In genomic region chr3:53493618-53493996, GRCh38 we compare ENCODE assay signal across 10 cellular contexts. TPM values are rescaled to one million over a fixed set of nuclear protein-coding genes. Genes with fewer than 3 reads are reported as not detected.
DNase-seq lines count a peak whose midpoint lies in the region; ATAC-seq, FAIRE-seq and TF ChIP-seq lines count a peak whose summit lies in the region.
"Had no signal": no experiment of that assay in that cellular context is flagged by ENCODE, and none has a peak within 500 bp of the region (broad histone marks: within the 10 kb centered on the region; RNA-seq: fewer than 3 reads in every experiment).

No MANE protein-coding gene starts in this region.

- peaks cover 83% of the 10 kb centered on the region for H3K27me3 ChIP-seq in left ventricle myocardium inferior (ENCODE audit: low read depth)
- peaks cover 13 to 47% (median 44%) of the 10 kb centered on the region in 4 experiments for H3K27me3 ChIP-seq in H1 (replicated peaks in 1 of 4; ENCODE audit: control insufficient read depth in 3 of 4, extremely low read depth in 1 of 4, insufficient read depth in 3 of 4, low read length in 3 of 4)

- no peaks in the 10 kb centered on the region for H4K20me1 ChIP-seq in H1 (replicated peaks in 1 of 2; ENCODE audit: control insufficient read depth in 1 of 2, insufficient read depth in 2 of 2, low read length in 2 of 2)

- peak overlapping the region in 1 of 10 donors; percentile 35 for H3K27ac Mint-ChIP-seq in naive thymus-derived CD8-positive, alpha-beta T cell
- H3K27ac Mint-ChIP-seq: activated CD4-positive, alpha-beta memory T cell treated with anti-CD3 and anti-CD28 coated beads for 36 hours had no signal

- peak overlapping the region; percentile 49 to 76 (median 68) for H3K4me3 Mint-ChIP-seq in naive thymus-derived CD8-positive, alpha-beta T cell
- H3K4me3 Mint-ChIP-seq: activated CD4-positive, alpha-beta memory T cell treated with anti-CD3 and anti-CD28 coated beads for 36 hours had no signal

- H3K9ac ChIP-seq in H1 (replicated peaks in 1 of 4; ENCODE audit: extremely low read depth in 1 of 4, low read depth in 3 of 4, low read length in 3 of 4), result peak overlapping the region in 3 of 4 experiments; percentile 28 to 46 (median 46); a peak in 2 of 7 replicates

- no peak overlapping the region for H3K23ac ChIP-seq in H1 (ENCODE audit: insufficient read length)

- FAIRE-seq in H1 (lab: Jason Lieb, UNC), result no peak
- no peak for FAIRE-seq in HTR-8/SVneo (lab: Jason Lieb, UNC)
- FAIRE-seq: endometrium had no signal

- H3K9me3 ChIP-seq in left ventricle myocardium inferior (replicated peaks) (no peaks in the 10 kb centered on the region), H1 (ENCODE audit: insufficient read depth in 2 of 2, low read depth in 1 of 2, low read length in 1 of 2) (no peaks in the 10 kb centered on the region)

- peaks cover 2 to 11% (median 9%) of the 10 kb centered on the region in 4 donors for H3K4me1 Mint-ChIP-seq in naive thymus-derived CD8-positive, alpha-beta T cell

- peak overlapping the region; percentile 77 to 99 for H3K4me2 ChIP-seq in H1 (ENCODE audit: insufficient read depth in 1 of 2, low read depth in 2 of 2, low read length in 2 of 2)

- H3K18ac ChIP-seq in H1 (ENCODE audit: extremely low read depth, low read length), result 0 out of 2 replicates have a peak overlapping the region, but pooled peaks have one; percentile 19

- no peak overlapping the region for H3K56ac ChIP-seq in H1 (replicated peaks; ENCODE audit: insufficient read length, low read depth, low read length)

- no peak overlapping the region for H2BK120ac ChIP-seq in H1 (replicated peaks; ENCODE audit: low read depth, low read length)

- no peak overlapping the region for H4K5ac ChIP-seq in H1 (ENCODE audit: insufficient read length, low read depth, low read length)

- H3K36me3 Mint-ChIP-seq in naive thymus-derived CD8-positive, alpha-beta T cell, result no peaks in the 10 kb centered on the region
- H3K36me3 Mint-ChIP-seq: activated CD4-positive, alpha-beta memory T cell treated with anti-CD3 and anti-CD28 coated beads for 36 hours had no signal

- no peak overlapping the region for H3K4ac ChIP-seq in H1 (replicated peaks; ENCODE audit: insufficient read length, low read depth, low read length)

- H4K91ac ChIP-seq in H1 (replicated peaks; ENCODE audit: insufficient read length, low read length), result no peak overlapping the region

- H3K4me3 ChIP-seq in left ventricle myocardium inferior, result peak overlapping the region; percentile 63
- H3K4me3 ChIP-seq in H1 (ENCODE audit: extremely low read depth in 1 of 4, insufficient read depth in 2 of 4, low read depth in 3 of 4, low read length in 4 of 4), result peak overlapping the region; percentile 52 to 76 (median 60)

- H3K14ac ChIP-seq in H1 (ENCODE audit: insufficient read length), result no peak overlapping the region

- no peaks in the 10 kb centered on the region for H3K79me1 ChIP-seq in H1 (ENCODE audit: low read depth, low read length)

- TF ChIP-seq POLR2A in H1 (IDR thresholded peaks at IDR 0.05; ENCODE audit: control extremely low read depth in 1 of 2, low read depth in 2 of 2, low read length in 2 of 2), result no peak

- H2BK12ac ChIP-seq in H1 (ENCODE audit: low read depth, low read length), result no peak overlapping the region

- CTCF ChIA-PET in H1 (lab: Charles Lee; ENCODE audit: partially characterized antibody), result interaction anchor here (0.8 to 2.2 kb wide), 13 partner anchors 9 to 235 kb away, joined by 3 to 9 read pairs (median 4); partner anchors contain the start of gene DCP1A

- TF ChIP-seq CTCF in left ventricle myocardium inferior (IDR thresholded peaks at IDR 0.05; ENCODE audit: borderline replicate concordance) (no peak), H1 (IDR thresholded peaks at IDR 0.05; ENCODE audit: control extremely low read depth in 1 of 3, insufficient read depth in 1 of 3, low read depth in 1 of 3, low read length in 3 of 3) (no peak)

- H3K36me3 ChIP-seq in left ventricle myocardium inferior, result no peaks in the 10 kb centered on the region
- no peaks in the 10 kb centered on the region for H3K36me3 ChIP-seq in H1 (ENCODE audit: control insufficient read depth in 2 of 4, insufficient read depth in 4 of 4, low read length in 3 of 4)

- no peak overlapping the region for H2BK15ac ChIP-seq in H1 (ENCODE audit: low read length)

- intact Hi-C loops in left ventricle myocardium inferior (cut with micrococcal nuclease) (no loop called here), cardiac septum (cut with DNase I) (no loop called here)

- no peak overlapping the region for H2AK5ac ChIP-seq in H1 (ENCODE audit: low read depth, low read length)

- H3K4me1 ChIP-seq in left ventricle myocardium inferior, result peaks cover 21% of the 10 kb centered on the region
- H3K4me1 ChIP-seq in H1 (replicated peaks in 1 of 4; ENCODE audit: control insufficient read depth in 3 of 4, insufficient read depth in 4 of 4, low read length in 3 of 4), result peaks cover 0 to 14% (median 9%) of the 10 kb centered on the region in 4 experiments; a peak in 5 of 7 replicates

- no peaks in the 10 kb centered on the region for H3K9me3 Mint-ChIP-seq in naive thymus-derived CD8-positive, alpha-beta T cell
- H3K9me3 Mint-ChIP-seq: activated CD4-positive, alpha-beta memory T cell treated with anti-CD3 and anti-CD28 coated beads for 36 hours had no signal

- ATAC-seq in naive thymus-derived CD8-positive, alpha-beta T cell, result no peak

- no peak for TF ChIP-seq EP300 in H1 (IDR thresholded peaks at IDR 0.05; ENCODE audit: borderline replicate concordance in 1 of 2, low read depth in 2 of 2, low read length in 2 of 2)

- peak overlapping the region; percentile 92 for H2AFZ ChIP-seq in H1 (ENCODE audit: low read length)

- H3K79me2 ChIP-seq in H1 (ENCODE audit: control insufficient read depth in 1 of 2, insufficient read depth in 2 of 2, low read length in 2 of 2), result no peaks in the 10 kb centered on the region

- H3K23me2 ChIP-seq in H1 (ENCODE audit: low read depth, low read length), result peaks cover 16% of the 10 kb centered on the region; the same call in 1 of the 2 replicates

- H3K27me3 Mint-ChIP-seq in naive thymus-derived CD8-positive, alpha-beta T cell, result peaks cover 37 to 78% (median 54%) of the 10 kb centered on the region in 5 donors

- POLR2A ChIA-PET in H1 (lab: Charles Lee; ENCODE audit: partially characterized antibody), result interaction anchor here (0.9 to 1.6 kb wide), 4 partner anchors 9 to 363 kb away, joined by 3 read pairs; no protein-coding TSS in a partner anchor
- POLR2A ChIA-PET in naive thymus-derived CD8-positive, alpha-beta T cell (lab: Charles Lee), result no interaction called here

- H4K8ac ChIP-seq in H1 (ENCODE audit: extremely low read depth, insufficient read depth, low read length), result no peak overlapping the region

- H3K27ac ChIP-seq in left ventricle myocardium inferior (replicated peaks) (no peak overlapping the region), H1 (ENCODE audit: low read depth, low read length) (no peak overlapping the region)

- no peak overlapping the region for H2BK5ac ChIP-seq in H1 (ENCODE audit: low read depth, low read length)

- no peak for TF ChIP-seq RAD21 in H1 (IDR thresholded peaks at IDR 0.05 in 1 of 2, conservative IDR thresholded peaks at IDR 0.05 in 1 of 2; ENCODE audit: low read depth in 2 of 2, low read length in 2 of 2)

- no peak overlapping the region for H2BK20ac ChIP-seq in H1 (ENCODE audit: low read length)

- WGBS in H1 (ENCODE audit: extremely low coverage in 1 of 2, insufficient coverage in 1 of 2, insufficient read length in 1 of 2, insufficient replicate concordance in 2 of 2, low coverage in 1 of 2, low lambda C conversion rate in 2 of 2, missing lambda C conversion rate in 1 of 2), 2 experiments, result 8% methylated on average over 7 of the region's 15 CpGs; no CpG with 5 or more reads in 1 of the 2 experiments

- DNase-seq in left ventricle myocardium inferior, result no peak
- no peak for DNase-seq in cardiac septum (ENCODE audit: low spot score)
- no peak for DNase-seq in H1 (ENCODE audit: low read depth in 1 of 2, low spot score in 2 of 2)
- DNase-seq in naive thymus-derived CD8-positive, alpha-beta T cell, result no peak
- DNase-seq in COLO829 (ENCODE audit: low spot score), result no peak
- DNase-seq in NCI-H510A treated with DMSO at 0.1 percent for 48 hours (lab: John Stamatoyannopoulos, UW), result no peak
- DNase-seq in HTR-8/SVneo (ENCODE audit: insufficient read length, low spot score), result no peak
- DNase-seq in NCI-H1930 (lab: John Stamatoyannopoulos, UW), result no peak
- DNase-seq: activated CD4-positive, alpha-beta memory T cell treated with anti-CD3 and anti-CD28 coated beads for 36 hours had no signal

TF ChIP-seq in H1, 55 proteins besides CTCF, POLR2A, EP300 and RAD21 (continues in another document):
- TF ChIP-seq ASH2L (IDR thresholded peaks at IDR 0.05; ENCODE audit: low read length), result no peak
- no peak for TF ChIP-seq EGR1 (IDR thresholded peaks at IDR 0.05; ENCODE audit: borderline replicate concordance, low read depth, low read length)

RNA-seq across cellular contexts. Expression of gene CACNA1D, which starts 0.8 kb away (rescaled TPM):
- total RNA-seq in left ventricle myocardium inferior (1.1 TPM), cardiac septum (0.46 TPM)
- 1.9 and 2.9 TPM in 2 replicates for total RNA-seq in H1 (2021; fragmentation: NEBNext Ultra II Directional; extraction: Animal tissue kit (Norgen Biotek cat#: 25700))
- polyA plus RNA-seq in H1 (2011; rRNA removed), result 2.0 and 2.5 TPM in 2 replicates
- polyA plus RNA-seq in H1 (2011; cell fraction: cytosol; rRNA removed), result 1.1 TPM
- 9.0 TPM for polyA plus RNA-seq in H1 (2011; cell fraction: nucleus; rRNA removed)
- 1.3 to 2.5 TPM (median 1.7 TPM) in 4 replicates for polyA plus RNA-seq in H1 (2012, experiment 1 of 2)
- polyA plus RNA-seq in H1 (2012, experiment 2 of 2), result 0.10 TPM
- polyA plus RNA-seq in H1 (2013, experiment 1 of 2), result 1.4 TPM
- polyA plus RNA-seq in H1 (2013, experiment 2 of 2), result 1.2 TPM
- 5.3 and 8.5 TPM in 2 replicates for polyA minus RNA-seq in H1 (2011; rRNA and poly(A)+ RNA removed)
- 3.9 TPM for polyA minus RNA-seq in H1 (2011; cell fraction: cytosol; rRNA and poly(A)+ RNA removed)
- 18.4 TPM for polyA minus RNA-seq in H1 (2011; cell fraction: nucleus; rRNA and poly(A)+ RNA removed)
- not detected for total RNA-seq in naive thymus-derived CD8-positive, alpha-beta T cell
- polyA plus RNA-seq in naive thymus-derived CD8-positive, alpha-beta T cell, result not detected
